In genomic region chr7:140767418-140767817, GRCh38 we compare ENCODE assay signal across 26 cellular contexts.
"Had no signal": no experiment of that assay in that cellular context is flagged by ENCODE, and none has a peak within 500 bp of the region (broad histone marks: within the 10 kb centered on the region; RNA-seq: fewer than 3 reads in every experiment).

No MANE protein-coding gene starts in this region.

- H3K4me1 Mint-ChIP-seq: naive B cell had no signal

- DNase-seq: dermis blood vessel endothelial cell; dorsolateral prefrontal cortex; effector CD4-positive, alpha-beta T cell; effector memory CD4-positive, alpha-beta T cell; foreskin keratinocyte; heart left ventricle; hypothalamus; immature natural killer cell; islet precursor cell; kidney; kidney glomerular epithelial cell; left colon; left ventricle myocardium inferior; lower lobe of right lung; mesenchymal stem cell; mucosa of descending colon; naive B cell had no signal

- H2AFZ ChIP-seq: hepatocyte had no signal

- H3K4me1 ChIP-seq: esophagus muscularis mucosa, foreskin keratinocyte, gastroesophageal sphincter, heart left ventricle, left ventricle myocardium inferior, lower lobe of right lung had no signal

- ATAC-seq: foreskin keratinocyte, gastroesophageal sphincter, heart left ventricle, left colon, left lobe of liver, lower lobe of right lung, mucosa of descending colon had no signal

- H3K4me3 Mint-ChIP-seq: mesothelial cell of epicardium had no signal

- H3K27me3 ChIP-seq: dorsolateral prefrontal cortex, esophagus muscularis mucosa, foreskin keratinocyte, gastroesophageal sphincter, heart left ventricle, hepatocyte had no signal

- H3K4me2 ChIP-seq: hepatocyte had no signal

- FAIRE-seq: colon, endothelial cell of umbilical vein, frontal cortex, kidney had no signal

- H3K9me3 Mint-ChIP-seq: immature natural killer cell, mesothelial cell of epicardium had no signal

- H3K4me3 ChIP-seq: coronary artery, dorsolateral prefrontal cortex, esophagus muscularis mucosa, gastroesophageal sphincter, heart left ventricle, hepatocyte, left ventricle myocardium inferior, lower lobe of right lung, mucosa of descending colon had no signal

- H3K79me2 ChIP-seq: hepatocyte had no signal

- H3K9me3 ChIP-seq: gastroesophageal sphincter, left ventricle myocardium inferior, lower lobe of right lung, mucosa of descending colon had no signal

- H3K27ac Mint-ChIP-seq: mesothelial cell of epicardium had no signal

- H3K27ac ChIP-seq: coronary artery, dorsolateral prefrontal cortex, esophagus muscularis mucosa, foreskin keratinocyte, gastroesophageal sphincter, heart left ventricle, hepatocyte, left ventricle myocardium inferior, lower lobe of right lung had no signal

- H3K27me3 Mint-ChIP-seq: naive B cell had no signal
